Comparison of ENCODE assay signal across 17 cellular contexts in genomic region chr2:16604236-16604635, GRCh38.
"Had no signal": no experiment of that assay in that cellular context is flagged by ENCODE, and none has a peak within 500 bp of the region (broad histone marks: within the 10 kb centered on the region; RNA-seq: fewer than 3 reads in every experiment).

No MANE protein-coding gene starts in this region.

- H2AFZ ChIP-seq: parathyroid adenoma had no signal

- ATAC-seq: activated naive CD8-positive, alpha-beta T cell treated with anti-CD3 and anti-CD28 coated beads, Interleukin-2, amount 50 U/mL, for 24 hours had no signal

- H3K36me3 ChIP-seq: tibial nerve, vagina had no signal

- DNase-seq: activated CD4-positive, alpha-beta T cell treated with anti-CD3 and anti-CD28 coated beads, Interleukin-2, amount 10 ng/mL, durations not matched to agents 7 days and 5 days; activated CD4-positive, CD25-positive, alpha-beta regulatory T cell; activated naive CD4-positive, alpha-beta T cell treated with anti-CD3 and anti-CD28 coated beads for 36 hours; activated naive CD8-positive, alpha-beta T cell treated with anti-CD3 and anti-CD28 coated beads, Interleukin-2, amount 50 U/mL, for 24 hours; aorta; foreskin fibroblast; head of caudate nucleus; naive B cell; stimulated activated CD4-positive, alpha-beta T cell treated with anti-CD3 and anti-CD28 coated beads, Interleukin-4, amount 100 ng/mL, for 1 hour; stimulated activated naive CD4-positive, alpha-beta T cell treated with Interleukin-2 at 50 U/mL for 16 hours; substantia nigra; SW 1271 had no signal

- H3K4me1 ChIP-seq: parathyroid adenoma had no signal

- H3K9ac ChIP-seq: parathyroid adenoma had no signal

- H3K27ac ChIP-seq: esophagus muscularis mucosa, parathyroid adenoma, tibial nerve, vagina had no signal

- H3K27me3 ChIP-seq: esophagus muscularis mucosa, tibial nerve, vagina had no signal

- H3K4me3 ChIP-seq: esophagus muscularis mucosa, lung, tibial nerve, vagina had no signal

- H3K9me3 ChIP-seq: esophagus muscularis mucosa, tibial nerve, vagina had no signal
